Comparison of ENCODE assay signal across 15 cellular contexts in the genomic region with DNA sequence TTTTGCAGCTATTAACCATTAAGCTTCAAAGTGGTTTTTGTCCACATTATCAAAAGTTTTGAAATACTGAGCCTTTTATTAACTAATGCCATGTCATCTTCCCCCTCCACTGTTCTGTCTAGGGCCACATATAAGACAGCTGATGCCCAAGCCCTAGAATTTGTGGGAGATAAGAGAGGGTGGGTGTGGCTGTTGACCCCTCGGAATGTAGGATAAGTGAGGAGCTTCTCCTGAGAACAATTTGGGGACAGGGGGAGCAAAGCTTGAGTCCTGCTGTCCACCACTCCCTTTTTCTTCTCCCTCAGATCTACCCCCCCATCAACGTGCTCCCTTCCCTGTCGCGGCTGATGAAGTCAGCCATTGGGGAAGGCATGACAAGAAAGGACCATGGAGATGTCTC. TPM values are rescaled to one million over a fixed set of nuclear protein-coding genes. Genes with fewer than 3 reads are reported as not detected.
DNase-seq lines count a peak whose midpoint lies in the region; ATAC-seq and TF ChIP-seq lines count a peak whose summit lies in the region.
"Had no signal": no experiment of that assay in that cellular context is flagged by ENCODE, and none has a peak within 500 bp of the region (broad histone marks: within the 10 kb centered on the region; RNA-seq: fewer than 3 reads in every experiment).

No MANE protein-coding gene starts in this region.

- H3K18ac ChIP-seq in H9 (ENCODE audit: insufficient read length, low read depth, low read length) = no peak overlapping the region

- no peak overlapping the region for H3K9ac ChIP-seq in H9 (ENCODE audit: extremely low read depth, insufficient read length, low read length)

- CTCF ChIA-PET in activated naive CD4-positive, alpha-beta T cell treated with anti-CD3 and anti-CD28 coated beads for 36 hours (lab: Charles Lee) = interaction anchor here (0.8 to 4.5 kb wide), 14 partner anchors 10 to 194 kb away, joined by 3 to 58 read pairs (median 6); partner anchors contain the start of gene ANKRD53
- CTCF ChIA-PET in activated naive CD4-positive, alpha-beta T cell treated with anti-CD3 and anti-CD28 coated beads, Interleukin-2, amount 10 ng/mL, durations not matched to agents 7 days and 5 days (lab: Charles Lee) = interaction anchor here (0.7 to 6.1 kb wide), 10 partner anchors 9 to 93 kb away, joined by 3 to 43 read pairs (median 6); partner anchors contain the start of gene ANKRD53
- CTCF ChIA-PET in CD8-positive, alpha-beta T cell (lab: Charles Lee) = interaction anchor here (0.6 to 6.1 kb wide), 16 partner anchors 10 to 661 kb away, joined by 3 to 53 read pairs (median 7); partner anchors contain the start of gene ANKRD53

- H3K4me3 ChIP-seq in hepatocyte = no peak overlapping the region
- H3K4me3 ChIP-seq in osteoblast (ENCODE audit: insufficient read depth, low read length) = no peak overlapping the region
- no peak overlapping the region for H3K4me3 ChIP-seq in gastrocnemius medialis
- no peak overlapping the region for H3K4me3 ChIP-seq in CD8-positive, alpha-beta T cell (ENCODE audit: low read depth, low read length)

- peaks cover 15% of the 10 kb centered on the region; the same call in 1 of the 2 replicates for H3K27me3 ChIP-seq in H9 (ENCODE audit: insufficient read depth, low read length)
- H3K27me3 ChIP-seq in hepatocyte = peaks cover 54% of the 10 kb centered on the region
- H3K27me3 ChIP-seq in osteoblast (ENCODE audit: insufficient read depth, low read length) = no peaks in the 10 kb centered on the region
- peaks cover 19 to 22% (median 20%) of the 10 kb centered on the region in 3 donors for H3K27me3 ChIP-seq in gastrocnemius medialis
- peaks cover 9% of the 10 kb centered on the region for H3K27me3 ChIP-seq in CD8-positive, alpha-beta T cell (ENCODE audit: insufficient read depth, low read length)
- H3K27me3 ChIP-seq: BE2C had no signal

- H3K27ac Mint-ChIP-seq in activated naive CD4-positive, alpha-beta T cell treated with anti-CD3 and anti-CD28 coated beads for 36 hours = no peak overlapping the region
- H3K27ac Mint-ChIP-seq in activated naive CD4-positive, alpha-beta T cell treated with anti-CD3 and anti-CD28 coated beads, Interleukin-2, amount 10 ng/mL, durations not matched to agents 7 days and 5 days = no peak overlapping the region
- H3K27ac Mint-ChIP-seq in H9 = no peak overlapping the region
- H3K27ac Mint-ChIP-seq in CD8-positive, alpha-beta T cell = no peak overlapping the region

- H3K4me3 Mint-ChIP-seq in activated naive CD4-positive, alpha-beta T cell treated with anti-CD3 and anti-CD28 coated beads for 36 hours = no peak overlapping the region
- H3K4me3 Mint-ChIP-seq in activated naive CD4-positive, alpha-beta T cell treated with anti-CD3 and anti-CD28 coated beads, Interleukin-2, amount 10 ng/mL, durations not matched to agents 7 days and 5 days = no peak overlapping the region
- 0 out of 5 replicates have a peak overlapping the region, but pooled peaks of 1 of the 2 experiments have one; percentile 14 for H3K4me3 Mint-ChIP-seq in H9
- no peak overlapping the region for H3K4me3 Mint-ChIP-seq in CD8-positive, alpha-beta T cell

- no peak overlapping the region for H2BK120ac ChIP-seq in H9 (ENCODE audit: low read depth, low read length, poor library complexity, severe bottlenecking)

- no peaks in the 10 kb centered on the region for H3K79me1 ChIP-seq in H9 (ENCODE audit: insufficient read depth, low read depth, low read length, poor library complexity, severe bottlenecking)

- peaks cover 7% of the 10 kb centered on the region for H3K23me2 ChIP-seq in H9 (ENCODE audit: insufficient read length, low read depth, low read length, poor library complexity, severe bottlenecking)

- no peak overlapping the region for H3K56ac ChIP-seq in H9 (ENCODE audit: insufficient read length, low read depth, low read length)

- H3K27ac ChIP-seq in H9 (ENCODE audit: insufficient read length, low read depth, low read length) (no peak overlapping the region), hepatocyte (no peak overlapping the region), osteoblast (ENCODE audit: low read depth, low read length) (no peak overlapping the region), gastrocnemius medialis (no peak overlapping the region)
- H3K27ac ChIP-seq in CD8-positive, alpha-beta T cell (ENCODE audit: low read depth, low read length) = no peak overlapping the region
- H3K27ac ChIP-seq: C4-2B had no signal

- DNase-seq in activated naive CD4-positive, alpha-beta T cell treated with anti-CD3 and anti-CD28 coated beads for 36 hours = peak; percentile 3
- DNase-seq in activated naive CD4-positive, alpha-beta T cell treated with anti-CD3 and anti-CD28 coated beads, Interleukin-2, amount 10 ng/mL, durations not matched to agents 7 days and 5 days = no peak
- DNase-seq in H9 = no peak
- DNase-seq in hepatocyte (ENCODE audit: low spot score) = peak; percentile 2
- peak; percentile 49 for DNase-seq in osteoblast (ENCODE audit: insufficient read length, low spot score, missing footprints)
- DNase-seq in gastrocnemius medialis = no peak
- no peak for DNase-seq in CD8-positive, alpha-beta T cell
- DNase-seq: BE2C, DMS79 treated with DMSO at 0.1 percent for 48 hours, GOT3 had no signal

- H4K8ac ChIP-seq in H9 (replicated peaks; ENCODE audit: insufficient read length, low read depth, low read length) = no peak overlapping the region

- no peak overlapping the region for H3K4ac ChIP-seq in H9 (ENCODE audit: low read depth, low read length)

- H3K4me2 ChIP-seq in H9 (ENCODE audit: insufficient read depth, insufficient read length, low read length) (peak overlapping the region; percentile 42), hepatocyte (no peak overlapping the region), osteoblast (ENCODE audit: insufficient read depth, low read length) (no peak overlapping the region)

- no peaks in the 10 kb centered on the region for H3K9me3 Mint-ChIP-seq in activated naive CD4-positive, alpha-beta T cell treated with anti-CD3 and anti-CD28 coated beads for 36 hours
- no peaks in the 10 kb centered on the region for H3K9me3 Mint-ChIP-seq in activated naive CD4-positive, alpha-beta T cell treated with anti-CD3 and anti-CD28 coated beads, Interleukin-2, amount 10 ng/mL, durations not matched to agents 7 days and 5 days
- H3K9me3 Mint-ChIP-seq in H9 = no peaks in the 10 kb centered on the region; a peak in 2 of 5 replicates
- no peaks in the 10 kb centered on the region for H3K9me3 Mint-ChIP-seq in CD8-positive, alpha-beta T cell
- H3K9me3 Mint-ChIP-seq: CD4-positive, alpha-beta memory T cell had no signal

- intact Hi-C loops in activated naive CD4-positive, alpha-beta T cell treated with anti-CD3 and anti-CD28 coated beads for 36 hours (cut with micrococcal nuclease) = no loop called here
- intact Hi-C loops in gastrocnemius medialis (cut with DNase I; ENCODE audit: low total_unique reads) = loop anchor here (2.0 kb wide), 1 partner anchor 31 kb away; the partner anchor contains the start of gene TEX261
- intact Hi-C loops in CD8-positive, alpha-beta T cell (cut with DNase I, micrococcal nuclease) = loop anchor here in 1 of 2 experiments (10.0 kb wide), 1 partner anchor 409 kb away; the partner anchor contains the start of gene TGFA

- in situ Hi-C loops in gastrocnemius medialis (cut with MboI; ENCODE audit: low sequenced_read_pairs in 4 of 4) = no loop called here

- no peak overlapping the region for H3K14ac ChIP-seq in H9 (ENCODE audit: insufficient read depth, low read length)

- H3K79me2 ChIP-seq in H9 (ENCODE audit: insufficient read depth, low read length) (no peaks in the 10 kb centered on the region), hepatocyte (no peaks in the 10 kb centered on the region), osteoblast (ENCODE audit: insufficient read depth, low read length) (no peaks in the 10 kb centered on the region)

- no peak overlapping the region for H4K91ac ChIP-seq in H9 (ENCODE audit: insufficient read length, low read depth, low read length)

- no peak overlapping the region for H2AFZ ChIP-seq in H9 (ENCODE audit: low read length)
- no peak overlapping the region for H2AFZ ChIP-seq in hepatocyte
- no peak overlapping the region for H2AFZ ChIP-seq in osteoblast (ENCODE audit: low read length)

- no peaks in the 10 kb centered on the region for H3K9me3 ChIP-seq in H9 (ENCODE audit: control insufficient read depth, low read depth, low read length)
- H3K9me3 ChIP-seq in hepatocyte (ENCODE audit: low read depth) = no peaks in the 10 kb centered on the region
- H3K9me3 ChIP-seq in osteoblast (ENCODE audit: low read depth, low read length) = no peaks in the 10 kb centered on the region
- H3K9me3 ChIP-seq in gastrocnemius medialis = no peaks in the 10 kb centered on the region
- no peaks in the 10 kb centered on the region for H3K9me3 ChIP-seq in CD8-positive, alpha-beta T cell (ENCODE audit: low read length)
- H3K9me3 ChIP-seq: BE2C, HAP-1 had no signal

- no peak overlapping the region for H2BK12ac ChIP-seq in H9 (ENCODE audit: insufficient read length, low read depth, low read length)

- H3K23ac ChIP-seq in H9 (ENCODE audit: insufficient read length, low read depth, low read length) = no peak overlapping the region

- no peaks in the 10 kb centered on the region for H3K36me3 Mint-ChIP-seq in activated naive CD4-positive, alpha-beta T cell treated with anti-CD3 and anti-CD28 coated beads for 36 hours (ENCODE audit: low read depth)
- no peaks in the 10 kb centered on the region for H3K36me3 Mint-ChIP-seq in activated naive CD4-positive, alpha-beta T cell treated with anti-CD3 and anti-CD28 coated beads, Interleukin-2, amount 10 ng/mL, durations not matched to agents 7 days and 5 days
- no peaks in the 10 kb centered on the region for H3K36me3 Mint-ChIP-seq in H9 (ENCODE audit: insufficient read depth in 1 of 3, low read depth in 3 of 3)
- H3K36me3 Mint-ChIP-seq in CD8-positive, alpha-beta T cell = no peaks in the 10 kb centered on the region
- H3K36me3 Mint-ChIP-seq: CD4-positive, alpha-beta memory T cell had no signal

- no peaks in the 10 kb centered on the region for H3K36me3 ChIP-seq in hepatocyte (replicated peaks; ENCODE audit: insufficient read depth, low read depth)
- H3K36me3 ChIP-seq in osteoblast (ENCODE audit: insufficient read depth, low read length) = no peaks in the 10 kb centered on the region
- H3K36me3 ChIP-seq in gastrocnemius medialis = no peaks in the 10 kb centered on the region
- no peaks in the 10 kb centered on the region for H3K36me3 ChIP-seq in CD8-positive, alpha-beta T cell (ENCODE audit: insufficient read depth, low read length)
- H3K36me3 ChIP-seq: BE2C, HAP-1 had no signal

- WGBS in H9 (ENCODE audit: extremely low coverage, insufficient read length, low lambda C conversion rate) = no CpG with 5 or more reads among the region's 4 CpGs
- 68% methylated on average over 4 of the region's 4 CpGs for WGBS in hepatocyte (ENCODE audit: low lambda C conversion rate, missing lambda C conversion rate)

- H4K20me1 ChIP-seq in H9 (ENCODE audit: control insufficient read depth, insufficient read depth, insufficient read length) (no peaks in the 10 kb centered on the region), hepatocyte (ENCODE audit: insufficient read depth, poor library complexity, severe bottlenecking) (no peaks in the 10 kb centered on the region), osteoblast (ENCODE audit: insufficient read depth, low read length) (peaks cover 5% of the 10 kb centered on the region)

- H3T11ph ChIP-seq in H9 (ENCODE audit: low read length) = no peak overlapping the region

- POLR2A ChIA-PET in CD8-positive, alpha-beta T cell (lab: Charles Lee) = interaction anchor here (1.0 kb wide), 1 partner anchor 35 kb away, joined by 3 read pairs; no protein-coding TSS in a partner anchor

- no peak overlapping the region for H2BK5ac ChIP-seq in H9 (ENCODE audit: insufficient read length, low read length)

- H2BK20ac ChIP-seq in H9 (ENCODE audit: low read depth, low read length, poor library complexity, severe bottlenecking) = no peak overlapping the region

- TF ChIP-seq CTCF in H9 (conservative IDR thresholded peaks at IDR 0.05) = no peak
- TF ChIP-seq CTCF in hepatocyte (IDR thresholded peaks at IDR 0.05; ENCODE audit: poor library complexity) = no peak
- TF ChIP-seq CTCF in osteoblast (IDR thresholded peaks at IDR 0.05; ENCODE audit: extremely low read depth, low read depth, low read length) = no peak
- no peak for TF ChIP-seq CTCF in gastrocnemius medialis (IDR thresholded peaks at IDR 0.05 in 4 of 5, conservative IDR thresholded peaks at IDR 0.05 in 1 of 5)
- no peak for TF ChIP-seq CTCF in CD8-positive, alpha-beta T cell (IDR thresholded peaks at IDR 0.05)

- no peak overlapping the region for H2BK15ac ChIP-seq in H9 (ENCODE audit: low read depth, low read length)

- TF ChIP-seq POLR2A in gastrocnemius medialis (IDR thresholded peaks at IDR 0.05) = no peak

- peaks cover 17% of the 10 kb centered on the region for H3K27me3 Mint-ChIP-seq in activated naive CD4-positive, alpha-beta T cell treated with anti-CD3 and anti-CD28 coated beads for 36 hours (ENCODE audit: low read depth)
- H3K27me3 Mint-ChIP-seq in activated naive CD4-positive, alpha-beta T cell treated with anti-CD3 and anti-CD28 coated beads, Interleukin-2, amount 10 ng/mL, durations not matched to agents 7 days and 5 days = peaks cover 67% of the 10 kb centered on the region
- peaks cover 89% of the 10 kb centered on the region for H3K27me3 Mint-ChIP-seq in H9 (ENCODE audit: low read depth)
- H3K27me3 Mint-ChIP-seq in CD8-positive, alpha-beta T cell (ENCODE audit: low read depth) = peaks cover 27% of the 10 kb centered on the region

- no peaks in the 10 kb centered on the region for H3K9me2 ChIP-seq in hepatocyte (replicated peaks; ENCODE audit: insufficient read depth)

- ATAC-seq in gastrocnemius medialis = no peak
- no peak for ATAC-seq in CD8-positive, alpha-beta T cell
- ATAC-seq in HG03025 (IDR thresholded peaks at IDR 0.05; ENCODE audit: low FRiP score, unreplicated experiment) = no peak

- H3K4me1 Mint-ChIP-seq in activated naive CD4-positive, alpha-beta T cell treated with anti-CD3 and anti-CD28 coated beads for 36 hours (ENCODE audit: low read depth) = peaks cover 3% of the 10 kb centered on the region
- peaks cover 7% of the 10 kb centered on the region for H3K4me1 Mint-ChIP-seq in activated naive CD4-positive, alpha-beta T cell treated with anti-CD3 and anti-CD28 coated beads, Interleukin-2, amount 10 ng/mL, durations not matched to agents 7 days and 5 days
- peaks cover 3 to 5% of the 10 kb centered on the region in 2 experiments for H3K4me1 Mint-ChIP-seq in H9
- peaks cover 7% of the 10 kb centered on the region for H3K4me1 Mint-ChIP-seq in CD8-positive, alpha-beta T cell (ENCODE audit: low read depth)

- no peak overlapping the region for H4K5ac ChIP-seq in H9 (ENCODE audit: insufficient read length, low read depth, low read length)

- no peak overlapping the region for H2AK5ac ChIP-seq in H9 (ENCODE audit: insufficient read length, low read length)

- no peaks in the 10 kb centered on the region for H3K4me1 ChIP-seq in H9 (ENCODE audit: insufficient read depth, low read length)
- H3K4me1 ChIP-seq in hepatocyte (ENCODE audit: insufficient read depth) = no peaks in the 10 kb centered on the region
- H3K4me1 ChIP-seq in osteoblast (ENCODE audit: insufficient read depth, low read length) = peaks cover 6% of the 10 kb centered on the region
- peaks cover 0 to 3% of the 10 kb centered on the region in 2 donors for H3K4me1 ChIP-seq in gastrocnemius medialis
- peaks cover 12% of the 10 kb centered on the region for H3K4me1 ChIP-seq in CD8-positive, alpha-beta T cell (ENCODE audit: insufficient read depth, low read length)
- H3K4me1 ChIP-seq: BE2C, HAP-1 had no signal

RNA-seq across cellular contexts. Expression of gene ANKRD53, which starts 14.3 kb away (rescaled TPM):
- under 1 TPM in 1 of 2 experiments, not detected in 1; 0.24 TPM for total RNA-seq in activated naive CD4-positive, alpha-beta T cell treated with anti-CD3 and anti-CD28 coated beads for 36 hours
- 0.28 and 0.88 TPM in 2 replicates for total RNA-seq in H9 (2021)
- total RNA-seq in hepatocyte = 0.48 and 0.97 TPM in 2 replicates
- 3.4 and 4.7 TPM in 2 replicates for polyA plus RNA-seq in hepatocyte
- 0.88 and 1.1 TPM in 2 replicates for total RNA-seq in osteoblast
- 1 to 10 TPM in 1 of 4 donors, under 1 TPM in 1, not detected in 2; 0.44 to 2.0 TPM for total RNA-seq in gastrocnemius medialis
- 1 to 10 TPM in 1 of 2 experiments, under 1 TPM in 1; 0.69 to 1.7 TPM for total RNA-seq in CD8-positive, alpha-beta T cell
- total RNA-seq: HepG2 had no signal
- polyA plus RNA-seq: CD4-positive, alpha-beta memory T cell had no signal

RNA-seq across cellular contexts. Expression of gene ATP6V1B1, which starts 28.4 kb away (rescaled TPM):
- not detected for total RNA-seq in activated naive CD4-positive, alpha-beta T cell treated with anti-CD3 and anti-CD28 coated beads for 36 hours
- total RNA-seq in H9 (2021) (not detected in 2 replicates), hepatocyte (0.84 and 1.7 TPM in 2 replicates), osteoblast (0.88 and 2.5 TPM in 2 replicates), gastrocnemius medialis (1 to 10 TPM in 1 of 4 donors, not detected in 3; 2.3 TPM)
- polyA plus RNA-seq in hepatocyte = 2.9 and 4.0 TPM in 2 replicates
- total RNA-seq in CD8-positive, alpha-beta T cell = not detected
- total RNA-seq: CD4-positive, alpha-beta memory T cell had no signal
- polyA plus RNA-seq: CD4-positive, alpha-beta memory T cell had no signal

RNA-seq across cellular contexts. Expression of gene TEX261, which starts 30.5 kb away (rescaled TPM):
- 10 to 100 TPM; 17.8 to 18.7 TPM for total RNA-seq in activated naive CD4-positive, alpha-beta T cell treated with anti-CD3 and anti-CD28 coated beads for 36 hours
- total RNA-seq in H9 (2021) (19.2 and 23.9 TPM in 2 replicates), hepatocyte (62.6 and 81.0 TPM in 2 replicates), osteoblast (30.0 and 36.8 TPM in 2 replicates), gastrocnemius medialis (10 to 100 TPM; 34.0 to 54.2 (median 38.7) TPM)
- 39.5 and 41.5 TPM in 2 replicates for polyA plus RNA-seq in hepatocyte
- total RNA-seq in CD8-positive, alpha-beta T cell = 10 to 100 TPM; 23.1 to 28.1 TPM

Comparison
In these comparisons a context has a peak if more than half of its experiments do, and no peak if none do; other contexts are left out.
1. DNase-seq: peak in activated naive CD4-positive, alpha-beta T cell treated with anti-CD3 and anti-CD28 coated beads for 36 hours (single experiment), hepatocyte (single experiment) and osteoblast (single experiment); none in activated naive CD4-positive, alpha-beta T cell treated with anti-CD3 and anti-CD28 coated beads, Interleukin-2, amount 10 ng/mL, durations not matched to agents 7 days and 5 days (single experiment), H9 (single experiment), gastrocnemius medialis (0 of 2) and CD8-positive, alpha-beta T cell (0 of 7).